In genomic region chr11:118295834-118296454, GRCh38 we compare ENCODE assay signal across 9 cellular contexts. TPM values are rescaled to one million over a fixed set of nuclear protein-coding genes. Genes with fewer than 3 reads are reported as not detected.
DNase-seq lines count a peak whose midpoint lies in the region; ATAC-seq, FAIRE-seq and TF ChIP-seq lines count a peak whose summit lies in the region.
"Had no signal": no experiment of that assay in that cellular context is flagged by ENCODE, and none has a peak within 500 bp of the region (broad histone marks: within the 10 kb centered on the region; RNA-seq: fewer than 3 reads in every experiment).

No MANE protein-coding gene starts in this region.

- H3K4me1 Mint-ChIP-seq in activated naive CD4-positive, alpha-beta T cell treated with anti-CD3 and anti-CD28 coated beads, Interleukin-2, amount 50 U/mL, for 24 hours, result peaks cover 25% of the 10 kb centered on the region

- no peak overlapping the region for H3K27ac ChIP-seq in kidney (ENCODE audit: low read depth in 2 of 2, low read length in 2 of 2)
- H3K27ac ChIP-seq in effector memory CD4-positive, alpha-beta T cell (ENCODE audit: insufficient read depth, low read length, poor library complexity, severe bottlenecking), result no peak overlapping the region
- H3K27ac ChIP-seq: BLaER1 treated with 17β-estradiol and CSF1 and Interleukin-3, amounts not matched to agents 10 nM and 100 nM had no signal

- H3K4me3 Mint-ChIP-seq in activated naive CD4-positive, alpha-beta T cell treated with anti-CD3 and anti-CD28 coated beads, Interleukin-2, amount 50 U/mL, for 24 hours, result no peak overlapping the region

- no peaks in the 10 kb centered on the region for H3K9me3 ChIP-seq in kidney (ENCODE audit: control insufficient read depth in 1 of 2, low read length in 2 of 2)
- no peaks in the 10 kb centered on the region for H3K9me3 ChIP-seq in effector memory CD4-positive, alpha-beta T cell (ENCODE audit: control insufficient read depth, low read length)
- H3K9me3 ChIP-seq: BLaER1 treated with 17β-estradiol and CSF1 and Interleukin-3, amounts not matched to agents 10 nM and 100 nM had no signal

- DNase-seq in NCI-H2196 (lab: John Stamatoyannopoulos, UW; ENCODE audit: unreplicated experiment) (peak; percentile 31), NCI-H2196 treated with DMSO at 0.1 percent for 48 hours (lab: John Stamatoyannopoulos, UW; ENCODE audit: unreplicated experiment) (no peak), NB4 (ENCODE audit: low read depth) (peak; percentile 67), kidney (no peak)
- DNase-seq in effector memory CD4-positive, alpha-beta T cell, result no peak

- H3K9ac ChIP-seq in kidney (ENCODE audit: low read length in 2 of 2), result no peak overlapping the region
- H3K9ac ChIP-seq: BLaER1 treated with 17β-estradiol and CSF1 and Interleukin-3, amounts not matched to agents 10 nM and 100 nM had no signal

- H3K9me3 Mint-ChIP-seq in activated naive CD4-positive, alpha-beta T cell treated with anti-CD3 and anti-CD28 coated beads, Interleukin-2, amount 50 U/mL, for 24 hours, result no peaks in the 10 kb centered on the region

- ATAC-seq in HG03432 (IDR thresholded peaks at IDR 0.05; ENCODE audit: unreplicated experiment) (no peak), HG03520 (IDR thresholded peaks at IDR 0.05; ENCODE audit: unreplicated experiment) (no peak)

- H3K4me3 ChIP-seq in NB4 (ENCODE audit: low read depth, low read length) (no peak overlapping the region), kidney (ENCODE audit: low read length in 2 of 2) (no peak overlapping the region)
- no peak overlapping the region for H3K4me3 ChIP-seq in effector memory CD4-positive, alpha-beta T cell (ENCODE audit: insufficient read depth, low read depth, low read length, poor library complexity, severe bottlenecking)
- H3K4me3 ChIP-seq: BLaER1 treated with 17β-estradiol and CSF1 and Interleukin-3, amounts not matched to agents 10 nM and 100 nM had no signal

- peak overlapping the region; percentile 64 for H3K27ac Mint-ChIP-seq in activated naive CD4-positive, alpha-beta T cell treated with anti-CD3 and anti-CD28 coated beads, Interleukin-2, amount 50 U/mL, for 24 hours

- no peaks in the 10 kb centered on the region for H3K36me3 ChIP-seq in kidney (ENCODE audit: control insufficient read depth in 1 of 2, insufficient read depth in 2 of 2, low read length in 2 of 2)
- no peaks in the 10 kb centered on the region for H3K36me3 ChIP-seq in effector memory CD4-positive, alpha-beta T cell (ENCODE audit: control insufficient read depth, insufficient read depth, low read length)
- H3K36me3 ChIP-seq: BLaER1 treated with 17β-estradiol and CSF1 and Interleukin-3, amounts not matched to agents 10 nM and 100 nM had no signal

- H3K27me3 ChIP-seq in effector memory CD4-positive, alpha-beta T cell (replicated peaks; ENCODE audit: control insufficient read depth, insufficient read depth, low read length, poor library complexity, severe bottlenecking), result no peaks in the 10 kb centered on the region
- H3K27me3 ChIP-seq: BLaER1 treated with 17β-estradiol and CSF1 and Interleukin-3, amounts not matched to agents 10 nM and 100 nM had no signal

- peak; percentile 73 for TF ChIP-seq CTCF in NB4 (IDR thresholded peaks at IDR 0.05; ENCODE audit: low read depth, low read length)
- TF ChIP-seq CTCF in kidney (IDR thresholded peaks at IDR 0.05; ENCODE audit: borderline replicate concordance, extremely low read depth, insufficient read depth), result peak; percentile 37

- no peak for TF ChIP-seq POLR2A in NB4 (IDR thresholded peaks at IDR 0.05; ENCODE audit: extremely low read depth, insufficient read length)

- no peak for FAIRE-seq in kidney (lab: Jason Lieb, UNC)

- no peaks in the 10 kb centered on the region for H3K36me3 Mint-ChIP-seq in activated naive CD4-positive, alpha-beta T cell treated with anti-CD3 and anti-CD28 coated beads, Interleukin-2, amount 50 U/mL, for 24 hours

- intact Hi-C loops in kidney (cut with DNase I), result no loop called here

- H3K27me3 Mint-ChIP-seq in activated naive CD4-positive, alpha-beta T cell treated with anti-CD3 and anti-CD28 coated beads, Interleukin-2, amount 50 U/mL, for 24 hours, result no peaks in the 10 kb centered on the region

- H3K4me1 ChIP-seq in kidney (ENCODE audit: control insufficient read depth in 1 of 2, insufficient read depth in 1 of 2, low read depth in 1 of 2, low read length in 2 of 2), result no peaks in the 10 kb centered on the region
- H3K4me1 ChIP-seq in effector memory CD4-positive, alpha-beta T cell (ENCODE audit: control insufficient read depth, insufficient read depth, low read length, poor library complexity, severe bottlenecking), result peaks cover 4% of the 10 kb centered on the region

RNA-seq across cellular contexts. Expression of gene CD3E, which starts 8.6 kb away (rescaled TPM):
- 14.3 TPM for total RNA-seq in kidney
- polyA plus RNA-seq in kidney (ENCODE audit: insufficient read depth, low read depth, low replicate concordance), result 2.2 TPM

RNA-seq across cellular contexts. Expression of gene MPZL2, which starts 31.8 kb away (rescaled TPM):
- 111 TPM for total RNA-seq in kidney
- 16.8 TPM for polyA plus RNA-seq in kidney (ENCODE audit: insufficient read depth, low read depth, low replicate concordance)

RNA-seq across cellular contexts. Expression of gene MPZL3, which starts 43.8 kb away (rescaled TPM):
- total RNA-seq in kidney, result 10.0 TPM
- 1.7 TPM for polyA plus RNA-seq in kidney (ENCODE audit: insufficient read depth, low read depth, low replicate concordance)

RNA-seq across cellular contexts. Expression of gene CD3D, which starts 46.6 kb away (rescaled TPM):
- total RNA-seq in kidney, result 8.7 TPM
- polyA plus RNA-seq in kidney (ENCODE audit: insufficient read depth, low read depth, low replicate concordance), result 1.4 TPM

RNA-seq across cellular contexts. Expression of gene CD3G, which starts 48.2 kb away (rescaled TPM):
- 4.8 TPM for total RNA-seq in kidney
- 0.45 TPM for polyA plus RNA-seq in kidney (ENCODE audit: insufficient read depth, low read depth, low replicate concordance)

Comparison
In these comparisons a context has a peak if more than half of its experiments do, and no peak if none do; other contexts are left out.
1. DNase-seq: peak in NCI-H2196 (single experiment) and NB4 (single experiment); none in NCI-H2196 treated with DMSO at 0.1 percent for 48 hours (single experiment), kidney (single experiment) and effector memory CD4-positive, alpha-beta T cell (0 of 3).